In the genomic region with DNA sequence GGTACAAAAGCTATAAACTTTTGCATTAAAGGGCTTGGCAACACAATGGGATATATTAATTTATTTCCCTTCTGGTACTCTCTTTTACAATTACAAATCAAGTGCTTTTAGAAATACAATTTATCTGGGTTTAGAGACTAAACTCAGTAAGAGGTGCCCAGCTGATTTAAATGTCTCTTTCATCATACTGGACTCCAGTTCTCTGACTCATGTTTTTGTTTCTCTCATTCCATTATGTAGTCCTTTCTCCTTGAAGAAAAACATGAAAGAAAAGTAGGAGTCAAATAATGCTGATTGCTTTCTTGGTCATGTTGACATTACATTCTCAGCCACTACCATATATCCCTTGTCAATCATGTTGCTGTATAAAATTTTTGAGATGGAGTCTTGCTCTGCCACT, we compare ENCODE assay signal across 23 cellular contexts. TPM values are rescaled to one million over a fixed set of nuclear protein-coding genes. Genes with fewer than 3 reads are reported as not detected.
DNase-seq lines count a peak whose midpoint lies in the region; ATAC-seq, FAIRE-seq and TF ChIP-seq lines count a peak whose summit lies in the region.
"Had no signal": no experiment of that assay in that cellular context is flagged by ENCODE, and none has a peak within 500 bp of the region (broad histone marks: within the 10 kb centered on the region; RNA-seq: fewer than 3 reads in every experiment).

No MANE protein-coding gene starts in this region.

- CTCF ChIA-PET in MCF 10A (lab: Yijun Ruan, JAX) (interaction anchor here (1.1 kb wide), 1 partner anchor 29 kb away, joined by 5 read pairs; no protein-coding TSS in a partner anchor), K562 (lab: Yijun Ruan, JAX; ENCODE audit: low intra/inter-chr PET ratio) (no interaction called here)

- intact Hi-C loops in MCF 10A (cut with micrococcal nuclease), result no loop called here
- intact Hi-C loops in breast epithelium (cut with DNase I; ENCODE audit: low total_unique reads), result no loop called here
- intact Hi-C loops in K562 (cut with micrococcal nuclease), result no loop called here
- intact Hi-C loops in uterus (cut with DNase I; ENCODE audit: low total_unique reads), result no loop called here

- TF ChIP-seq EP300 in K562 (IDR thresholded peaks at IDR 0.05; ENCODE audit: low read length), result no peak

- H3K9me1 ChIP-seq in K562 (ENCODE audit: control insufficient read depth, insufficient read depth, low read length), result no peaks in the 10 kb centered on the region

- H3K4me3 ChIP-seq in breast epithelium (no peak overlapping the region), K562 (no peak overlapping the region), fibroblast of villous mesenchyme (ENCODE audit: low read depth, low read length) (no peak overlapping the region), uterus (no peak overlapping the region)
- H3K4me3 ChIP-seq: right lobe of liver had no signal

- H3K36me3 Mint-ChIP-seq in MCF 10A (ENCODE audit: insufficient read depth, unreplicated experiment), result peaks cover 64% of the 10 kb centered on the region
- H3K36me3 Mint-ChIP-seq: IgD-negative memory B cell had no signal

- TF ChIP-seq CTCF in MCF 10A (IDR thresholded peaks at IDR 0.05; ENCODE audit: unreplicated experiment) (no peak), breast epithelium (IDR thresholded peaks at IDR 0.05) (no peak), K562 (IDR thresholded peaks at IDR 0.05 in 2 of 3, conservative IDR thresholded peaks at IDR 0.05 in 1 of 3; ENCODE audit: insufficient read depth in 2 of 3, low read depth in 1 of 3, low read length in 3 of 3) (no peak), fibroblast of villous mesenchyme (IDR thresholded peaks at IDR 0.05; ENCODE audit: insufficient read depth, low read depth, low read length) (no peak), uterus (IDR thresholded peaks at IDR 0.05) (no peak)

- H3K27me3 Mint-ChIP-seq in MCF 10A (ENCODE audit: insufficient read depth, unreplicated experiment), result no peaks in the 10 kb centered on the region
- H3K27me3 Mint-ChIP-seq: brain; IgD-negative memory B cell; naive thymus-derived CD8-positive, alpha-beta T cell had no signal

- H3K27me3 ChIP-seq in breast epithelium, result no peaks in the 10 kb centered on the region
- no peaks in the 10 kb centered on the region for H3K27me3 ChIP-seq in K562 (ENCODE audit: control insufficient read depth in 2 of 2, insufficient read depth in 2 of 2, low read length in 2 of 2)
- H3K27me3 ChIP-seq in uterus, result no peaks in the 10 kb centered on the region
- H3K27me3 ChIP-seq: right lobe of liver had no signal

- no peak overlapping the region for H3K4me2 ChIP-seq in K562 (ENCODE audit: insufficient read depth, low read length)

- TF ChIP-seq POLR2A in breast epithelium (IDR thresholded peaks at IDR 0.05), result no peak
- TF ChIP-seq POLR2A in K562 (conservative IDR thresholded peaks at IDR 0.05), result no peak
- no peak for TF ChIP-seq POLR2A in uterus (IDR thresholded peaks at IDR 0.05)

- H3K9me3 ChIP-seq in breast epithelium (no peaks in the 10 kb centered on the region), K562 (replicated peaks; ENCODE audit: control insufficient read depth, insufficient read depth, low read depth, low read length) (no peaks in the 10 kb centered on the region), uterus (no peaks in the 10 kb centered on the region)
- H3K9me3 ChIP-seq: right lobe of liver had no signal

- H3K36me3 ChIP-seq in breast epithelium, result peaks cover 3% of the 10 kb centered on the region
- H3K36me3 ChIP-seq in K562 (ENCODE audit: control insufficient read depth, insufficient read depth, low read length), result peaks cover 22% of the 10 kb centered on the region; the same call in 1 of the 3 replicates
- no peaks in the 10 kb centered on the region for H3K36me3 ChIP-seq in uterus

- H3K9me3 Mint-ChIP-seq in MCF 10A (ENCODE audit: unreplicated experiment), result no peaks in the 10 kb centered on the region
- H3K9me3 Mint-ChIP-seq: brain; endodermal cell; IgD-negative memory B cell; naive thymus-derived CD8-positive, alpha-beta T cell had no signal

- H3K27ac ChIP-seq in breast epithelium (no peak overlapping the region), K562 (ENCODE audit: extremely low read depth, low read depth, low read length) (no peak overlapping the region), uterus (peak overlapping the region; percentile 41 to 49)

- BruUV-seq in MCF 10A (replicated peaks; lab: Mats Ljungman, UMichigan) (no TSS peak), K562 (replicated peaks; lab: Mats Ljungman, UMichigan) (no TSS peak)

- no peak for TF ChIP-seq RAD21 in K562 (CRISPR knock-in tag; conservative IDR thresholded peaks at IDR 0.05 in 1 of 2, IDR thresholded peaks at IDR 0.05 in 1 of 2)

- no peak overlapping the region for H2AFZ ChIP-seq in K562 (ENCODE audit: low read depth, low read length)

- no peak overlapping the region for H3K4me3 Mint-ChIP-seq in MCF 10A (ENCODE audit: unreplicated experiment)
- H3K4me3 Mint-ChIP-seq: brain; endodermal cell; IgD-negative memory B cell; naive thymus-derived CD8-positive, alpha-beta T cell had no signal

- in situ Hi-C loops in K562 (cut with MboI), result no loop called here

- no peaks in the 10 kb centered on the region for H3K4me1 Mint-ChIP-seq in MCF 10A (ENCODE audit: insufficient read depth, unreplicated experiment)
- H3K4me1 Mint-ChIP-seq: brain, endodermal cell, IgD-negative memory B cell had no signal

- H4K20me1 ChIP-seq in K562 (replicated peaks; ENCODE audit: control insufficient read depth, insufficient read depth, low read length), result no peaks in the 10 kb centered on the region

- peak; percentile 42 for DNase-seq in MCF 10A (ENCODE audit: unreplicated experiment)
- DNase-seq in breast epithelium (ENCODE audit: low spot score in 2 of 2), result no peak
- DNase-seq in K562 (ENCODE audit: extremely low read depth in 1 of 4, low spot score in 3 of 4), result no peak
- peak; percentile 60 for DNase-seq in fibroblast of villous mesenchyme (ENCODE audit: low read depth)
- DNase-seq in uterus, result no peak
- no peak for DNase-seq in SHP77 (lab: John Stamatoyannopoulos, UW)
- DNase-seq in SHP77 treated with DMSO at 0.1 percent for 48 hours (lab: John Stamatoyannopoulos, UW), result no peak
- DNase-seq: 8988T; activated effector memory CD4-positive, alpha-beta T cell treated with anti-CD3 and anti-CD28 coated beads, Interleukin-2, amount 50 U/mL, for 16 hours; COR-L47; endodermal cell; GF-D8; hypothalamus; naive thymus-derived CD8-positive, alpha-beta T cell; NCI-H1436; NCI-H446 treated with DMSO at 0.1 percent for 48 hours; right lobe of liver; stimulated activated naive CD4-positive, alpha-beta T cell; SW 1271 had no signal

- POLR2A ChIA-PET in MCF 10A (lab: Yijun Ruan, JAX), result interaction anchor here (0.6 to 1.3 kb wide), 5 partner anchors 17 to 371 kb away, joined by 3 to 5 read pairs (median 3); a partner anchor contains a TSS
- POLR2A ChIA-PET in K562 (lab: Yijun Ruan, JAX), result interaction anchor here (0.7 kb wide), 1 partner anchor 37 kb away, joined by 4 read pairs; no protein-coding TSS in a partner anchor

- ATAC-seq in K562 (no peak), HG02759 (IDR thresholded peaks at IDR 0.05; ENCODE audit: unreplicated experiment) (no peak)
- ATAC-seq: naive thymus-derived CD8-positive, alpha-beta T cell had no signal

- H3K79me2 ChIP-seq in K562 (ENCODE audit: control insufficient read depth, insufficient read depth, low read length), result no peaks in the 10 kb centered on the region

- H3K9ac ChIP-seq in K562 (ENCODE audit: insufficient read depth in 1 of 2, low read depth in 2 of 2, low read length in 2 of 2), result no peak overlapping the region

- peak overlapping the region; percentile 7 for H3K27ac Mint-ChIP-seq in MCF 10A (ENCODE audit: low read depth, unreplicated experiment)
- H3K27ac Mint-ChIP-seq: endodermal cell, IgD-negative memory B cell had no signal

- FAIRE-seq in K562 (lab: Jason Lieb, UNC), result no peak
- FAIRE-seq: urothelium cell line had no signal

- no peaks in the 10 kb centered on the region for H3K4me1 ChIP-seq in breast epithelium
- no peaks in the 10 kb centered on the region; a peak in 1 of 5 replicates for H3K4me1 ChIP-seq in K562 (replicated peaks in 1 of 2; ENCODE audit: control insufficient read depth in 2 of 2, insufficient read depth in 2 of 2, low read length in 2 of 2)
- H3K4me1 ChIP-seq in uterus, result no peaks in the 10 kb centered on the region
- H3K4me1 ChIP-seq: right lobe of liver had no signal

TF ChIP-seq in K562, 482 proteins besides CTCF, POLR2A, EP300 and RAD21:
- no peak for TF ChIP-seq RBFOX2 (IDR thresholded peaks at IDR 0.05; ENCODE audit: low read depth, low read length)
- TF ChIP-seq, protein P1, sequence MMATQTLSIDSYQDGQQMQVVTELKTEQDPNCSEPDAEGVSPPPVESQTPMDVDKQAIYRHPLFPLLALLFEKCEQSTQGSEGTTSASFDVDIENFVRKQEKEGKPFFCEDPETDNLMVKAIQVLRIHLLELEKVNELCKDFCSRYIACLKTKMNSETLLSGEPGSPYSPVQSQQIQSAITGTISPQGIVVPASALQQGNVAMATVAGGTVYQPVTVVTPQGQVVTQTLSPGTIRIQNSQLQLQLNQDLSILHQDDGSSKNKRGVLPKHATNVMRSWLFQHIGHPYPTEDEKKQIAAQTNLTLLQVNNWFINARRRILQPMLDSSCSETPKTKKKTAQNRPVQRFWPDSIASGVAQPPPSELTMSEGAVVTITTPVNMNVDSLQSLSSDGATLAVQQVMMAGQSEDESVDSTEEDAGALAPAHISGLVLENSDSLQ (IDR thresholded peaks at IDR 0.05), result 0 out of 2 replicates have a peak, but pooled peaks have one; percentile 5

RNA-seq across cellular contexts. Expression of a gene that starts 36.3 kb away (rescaled TPM):
- 39.7 and 53.7 TPM in 2 replicates for total RNA-seq in MCF 10A (2022)
- 10 to 100 TPM; 28.8 to 75.2 (median 34.4) TPM for total RNA-seq in breast epithelium
- 4.9 and 13.4 TPM in 2 replicates for total RNA-seq in K562 (2011; cell fraction: chromatin; rRNA removed; ENCODE audit: low replicate concordance)
- 1.2 and 1.3 TPM in 2 replicates for total RNA-seq in K562 (2011; cell fraction: nucleolus; rRNA removed)
- total RNA-seq in K562 (2011; cell fraction: nucleoplasm; rRNA removed), result 6.7 and 17.6 TPM in 2 replicates
- total RNA-seq in K562 (2014; rRNA removed), result 2.0 and 5.0 TPM in 2 replicates
- 4.0 and 5.0 TPM in 2 replicates for total RNA-seq in K562 (2014; rRNA removed; fragmentation: Illumina TruSeq; extraction: Trizol)
- 4.2 and 4.6 TPM in 2 replicates for total RNA-seq in K562 (2015; rRNA removed; fragmentation: Illumina TruSeq; extraction: Trizol)
- total RNA-seq in K562 (2021), result 6.5 TPM in 2 replicates
- polyA plus RNA-seq in K562 (2011; rRNA removed), result 4.4 and 5.1 TPM in 2 replicates
- polyA plus RNA-seq in K562 (2011; cell fraction: cytosol; rRNA removed), result 1.3 and 2.9 TPM in 2 replicates
- polyA plus RNA-seq in K562 (2011; cell fraction: nucleus; rRNA removed), result 3.8 and 6.6 TPM in 2 replicates
- polyA plus RNA-seq in K562 (2012), result 5.9 and 7.4 TPM in 2 replicates
- 7.1 and 12.7 TPM in 2 replicates for polyA plus RNA-seq in K562 (2014; fragmentation: Illumina TruSeq; extraction: Trizol)
- 1 to 10 TPM; 5.8 to 5.9 TPM for polyA plus RNA-seq in K562 (2014; fragmentation: Nextera tagmentation; extraction: Ambion mirVana)
- polyA plus RNA-seq in K562 (2014; rRNA removed), result 3.2 and 8.1 TPM in 2 replicates
- 9.3 and 10.7 TPM in 2 replicates for polyA minus RNA-seq in K562 (2011; rRNA and poly(A)+ RNA removed)
- 2.5 and 3.2 TPM in 2 replicates for polyA minus RNA-seq in K562 (2011; cell fraction: cytosol; rRNA and poly(A)+ RNA removed)
- 1.8 and 5.9 TPM in 2 replicates for polyA minus RNA-seq in K562 (2011; cell fraction: nucleus; rRNA and poly(A)+ RNA removed)
- 109 and 173 TPM in 2 replicates for total RNA-seq in fibroblast of villous mesenchyme
- 100 to 1,000 TPM; 108 to 231 (median 139) TPM for total RNA-seq in uterus

Comparison
In these comparisons a context has a peak if more than half of its experiments do, and no peak if none do; other contexts are left out.
1. DNase-seq: peak in MCF 10A (single experiment) and fibroblast of villous mesenchyme (single experiment); none in breast epithelium (0 of 2), K562 (0 of 4), uterus (0 of 2), SHP77 (0 of 2) and SHP77 treated with DMSO at 0.1 percent for 48 hours (single experiment).
2. H3K27ac ChIP-seq: peak in uterus (2 of 2); none in breast epithelium (0 of 2) and K562 (single experiment).